Comparison of ENCODE assay signal across 23 cellular contexts in genomic region chr1:71695084-71695483, GRCh38.
"Had no signal": no experiment of that assay in that cellular context is flagged by ENCODE, and none has a peak within 500 bp of the region (broad histone marks: within the 10 kb centered on the region; RNA-seq: fewer than 3 reads in every experiment).

No MANE protein-coding gene starts in this region.

- H3K27ac ChIP-seq: colonic mucosa, coronary artery, dorsolateral prefrontal cortex, esophagus muscularis mucosa, esophagus squamous epithelium, foreskin keratinocyte, gastrocnemius medialis, gastroesophageal sphincter, heart left ventricle, heart right ventricle, hepatocyte had no signal

- H3K79me2 ChIP-seq: hepatocyte had no signal

- H3K27me3 ChIP-seq: colonic mucosa, dorsolateral prefrontal cortex, esophagus muscularis mucosa, foreskin keratinocyte, gastrocnemius medialis, gastroesophageal sphincter, heart left ventricle, heart right ventricle, hepatocyte had no signal

- ATAC-seq: effector memory CD8-positive, alpha-beta T cell; esophagus mucosa; foreskin keratinocyte; gastrocnemius medialis; gastroesophageal sphincter; heart left ventricle; heart right ventricle had no signal

- H3K4me3 ChIP-seq: colonic mucosa, coronary artery, dorsolateral prefrontal cortex, esophagus muscularis mucosa, esophagus squamous epithelium, gastrocnemius medialis, gastroesophageal sphincter, heart left ventricle, heart right ventricle, hepatocyte had no signal

- H3K4me1 ChIP-seq: colonic mucosa, esophagus muscularis mucosa, esophagus squamous epithelium, foreskin keratinocyte, gastrocnemius medialis, gastroesophageal sphincter, heart left ventricle, heart right ventricle had no signal

- H3K36me3 ChIP-seq: colonic mucosa, esophagus muscularis mucosa, esophagus squamous epithelium, gastrocnemius medialis, gastroesophageal sphincter, heart left ventricle, heart right ventricle had no signal

- H3K9me3 ChIP-seq: colonic mucosa, esophagus muscularis mucosa, esophagus squamous epithelium, gastrocnemius medialis, gastroesophageal sphincter, heart left ventricle, heart right ventricle had no signal

- H2AFZ ChIP-seq: hepatocyte had no signal

- DNase-seq: colonic mucosa; cortex of kidney; dermis blood vessel endothelial cell; dorsolateral prefrontal cortex; effector CD4-positive, alpha-beta T cell; effector CD8-positive, alpha-beta T cell; effector memory CD4-positive, alpha-beta T cell; effector memory CD8-positive, alpha-beta T cell; endodermal cell; erythroblast; esophagus squamous epithelium; foreskin melanocyte; gastrocnemius medialis; glutamatergic neuron; head of caudate nucleus; heart left ventricle; heart right ventricle had no signal

- H3K4me2 ChIP-seq: hepatocyte had no signal
